ENCODE assay signal across 21 cellular contexts in genomic region chr6:56751604-56752003, GRCh38.
DNase-seq lines count a peak whose midpoint lies in the region; ATAC-seq and TF ChIP-seq lines count a peak whose summit lies in the region.
"Had no signal": no experiment of that assay in that cellular context is flagged by ENCODE, and none has a peak within 500 bp of the region (broad histone marks: within the 10 kb centered on the region; RNA-seq: fewer than 3 reads in every experiment).

No MANE protein-coding gene starts in this region.

- no peak overlapping the region for H2AFZ ChIP-seq in HCT116 (ENCODE audit: low read depth, low read length, poor library complexity, severe bottlenecking)

- peak overlapping the region; percentile 79 for H3K4me2 ChIP-seq in HCT116 (ENCODE audit: low read length)

- TF ChIP-seq POLR2A in HCT116 (IDR thresholded peaks at IDR 0.05; ENCODE audit: borderline replicate concordance, extremely low read depth, insufficient read depth, insufficient read length) = no peak

- H3K4me3 ChIP-seq in HCT116 (replicated peaks in 1 of 2; ENCODE audit: low read depth in 1 of 2, low read length in 2 of 2) (no peak overlapping the region), psoas muscle (no peak overlapping the region), right cardiac atrium (ENCODE audit: low read length) (no peak overlapping the region)
- H3K4me3 ChIP-seq: adrenal gland, SJCRH30 had no signal

- POLR2A ChIA-PET in HCT116 (lab: Charles Lee) = interaction anchor here (1.1 to 1.8 kb wide), 2 partner anchors 19 to 25 kb away, joined by 4 to 10 read pairs; no protein-coding TSS in a partner anchor

- intact Hi-C loops in HCT116 (cut with micrococcal nuclease) = no loop called here
- intact Hi-C loops in psoas muscle (cut with DNase I) = no loop called here
- intact Hi-C loops in right cardiac atrium (cut with DNase I) = no loop called here

- TF ChIP-seq CTCF in HCT116 (IDR thresholded peaks at IDR 0.05 in 2 of 3, conservative IDR thresholded peaks at IDR 0.05 in 1 of 3; ENCODE audit: borderline replicate concordance in 1 of 3, insufficient read depth in 1 of 3, low read depth in 2 of 3, low read length in 2 of 3) (no peak), foreskin keratinocyte (conservative IDR thresholded peaks at IDR 0.05) (no peak), psoas muscle (IDR thresholded peaks at IDR 0.05) (no peak)

- CTCF ChIA-PET in HCT116 (lab: Charles Lee) = interaction anchor here (1.6 kb wide), 1 partner anchor 12 kb away, joined by 6 read pairs; no protein-coding TSS in a partner anchor

- H3K4me1 ChIP-seq in HCT116 (ENCODE audit: control insufficient read depth in 1 of 2, insufficient read depth in 2 of 2, low read length in 2 of 2) = peaks cover 95 to 96% of the 10 kb centered on the region in 2 experiments
- H3K4me1 ChIP-seq in foreskin keratinocyte = peaks cover 53% of the 10 kb centered on the region
- peaks cover 68% of the 10 kb centered on the region for H3K4me1 ChIP-seq in psoas muscle
- H3K4me1 ChIP-seq in right cardiac atrium (ENCODE audit: control insufficient read depth, insufficient read depth, low read length) = peaks cover 4% of the 10 kb centered on the region

- no peak for DNase-seq in HCT116 (ENCODE audit: low read depth, low spot score)
- DNase-seq in NCI-H69 (lab: John Stamatoyannopoulos, UW) = peak; percentile 15
- DNase-seq in foreskin keratinocyte = no peak
- no peak for DNase-seq in psoas muscle
- no peak for DNase-seq in stimulated activated naive CD8-positive, alpha-beta T cell treated with anti-CD3 and anti-CD28 coated beads, Interleukin-15, Interleukin-2, amounts not matched to agents 100 U/mL and 50 U/mL, for 24 hours
- no peak for DNase-seq in right cardiac atrium
- DNase-seq: activated naive CD4-positive, alpha-beta T cell treated with Interleukin-2 at 50 U/mL for 16 hours; activated T-cell treated with anti-CD3 and anti-CD28 coated beads, Interleukin-2, amount 50 U/mL, for 72 hours; adrenal gland; DND-41; effector memory CD4-positive, alpha-beta T cell; natural killer cell; NCI-H1092; NCI-H1930; NCI-H526; retina; SJCRH30; stimulated activated CD4-positive, alpha-beta T cell treated with anti-CD3 and anti-CD28 coated beads, Interleukin-4, amount 100 ng/mL, for 1 hour had no signal

- 82 to 90% (median 89%) methylated on average over 1 of the region's 1 CpG for WGBS in psoas muscle, 3 donors
- 87% methylated on average over 1 of the region's 1 CpG for WGBS in right cardiac atrium

- no peaks in the 10 kb centered on the region for H3K9me3 ChIP-seq in HCT116 (ENCODE audit: control insufficient read depth in 1 of 2, insufficient read depth in 1 of 2, low read depth in 1 of 2, low read length in 2 of 2)
- H3K9me3 ChIP-seq in psoas muscle = no peaks in the 10 kb centered on the region
- H3K9me3 ChIP-seq in right cardiac atrium (ENCODE audit: control insufficient read depth, low read length) = no peaks in the 10 kb centered on the region
- H3K9me3 ChIP-seq: adrenal gland, SJCRH30 had no signal

- ATAC-seq in HCT116 = no peak
- ATAC-seq in foreskin keratinocyte = no peak
- ATAC-seq in psoas muscle = no peak
- ATAC-seq in stimulated activated naive CD8-positive, alpha-beta T cell treated with anti-CD3 and anti-CD28 coated beads, Interleukin-15, Interleukin-2, amounts not matched to agents 100 U/mL and 50 U/mL, for 24 hours = no peak
- ATAC-seq in activated CD4-positive, CD25-positive, alpha-beta regulatory T cell treated with anti-CD3 and anti-CD28 coated beads, Interleukin-2, amount 50 U/mL, for 24 hours = no peak
- no peak for ATAC-seq in right cardiac atrium
- ATAC-seq: activated T-cell treated with anti-CD3 and anti-CD28 coated beads, Interleukin-2, amount 50 U/mL, for 72 hours; left lobe of liver; natural killer cell had no signal

- RAD21 ChIA-PET in HCT116 (lab: Charles Lee; ENCODE audit: low non-redundant PET in 1 of 2, low total read pairs in 2 of 2, uncharacterized antibody in 2 of 2, unreplicated experiment in 2 of 2) = no interaction called here

- H3K79me2 ChIP-seq in HCT116 (ENCODE audit: insufficient read depth, low read length) = peaks cover 86% of the 10 kb centered on the region

- H3K36me3 ChIP-seq in HCT116 (ENCODE audit: control insufficient read depth in 1 of 2, insufficient read depth in 2 of 2, low read length in 2 of 2) (no peaks in the 10 kb centered on the region), psoas muscle (ENCODE audit: insufficient read depth in 1 of 2, low read depth in 1 of 2) (no peaks in the 10 kb centered on the region)
- H3K36me3 ChIP-seq: adrenal gland, brain microvascular endothelial cell, SJCRH30 had no signal

- H4K20me1 ChIP-seq in HCT116 (ENCODE audit: insufficient read depth) = no peaks in the 10 kb centered on the region

- BruUV-seq in HCT116 (replicated peaks; lab: Mats Ljungman, UMichigan) = no TSS peak

- H3K9me2 ChIP-seq in HCT116 (ENCODE audit: insufficient read depth) = no peaks in the 10 kb centered on the region

- H3K27me3 ChIP-seq in HCT116 (ENCODE audit: insufficient read depth, low read length) (no peaks in the 10 kb centered on the region), foreskin keratinocyte (no peaks in the 10 kb centered on the region), psoas muscle (ENCODE audit: insufficient read depth in 3 of 3, low read length in 2 of 3) (no peaks in the 10 kb centered on the region), right cardiac atrium (ENCODE audit: control insufficient read depth, insufficient read depth) (no peaks in the 10 kb centered on the region)
- H3K27me3 ChIP-seq: adrenal gland, brain microvascular endothelial cell, SJCRH30 had no signal

- H3K27ac ChIP-seq in HCT116 (ENCODE audit: low read depth, low read length) (peak overlapping the region; percentile 97), foreskin keratinocyte (peak overlapping the region; percentile 87), psoas muscle (peak overlapping the region; percentile 71), right cardiac atrium (ENCODE audit: low read length) (no peak overlapping the region)
- H3K27ac ChIP-seq: adrenal gland, brain microvascular endothelial cell, SJCRH30 had no signal

- no peak for TF ChIP-seq RAD21 in HCT116 (IDR thresholded peaks at IDR 0.05; ENCODE audit: low read depth)

- H3K9ac ChIP-seq in HCT116 (ENCODE audit: low read length) = peak overlapping the region; percentile 16

TF ChIP-seq in HCT116, 20 proteins besides CTCF, POLR2A, EP300 and RAD21 (continues in another document):
- TF ChIP-seq, protein P1, sequence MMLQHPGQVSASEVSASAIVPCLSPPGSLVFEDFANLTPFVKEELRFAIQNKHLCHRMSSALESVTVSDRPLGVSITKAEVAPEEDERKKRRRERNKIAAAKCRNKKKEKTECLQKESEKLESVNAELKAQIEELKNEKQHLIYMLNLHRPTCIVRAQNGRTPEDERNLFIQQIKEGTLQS (IDR thresholded peaks at IDR 0.05) = no peak
- no peak for TF ChIP-seq FOSL1 (IDR thresholded peaks at IDR 0.05; ENCODE audit: low read depth)
- no peak for TF ChIP-seq CEBPB (IDR thresholded peaks at IDR 0.05; ENCODE audit: low read depth)
- TF ChIP-seq EGR1 (IDR thresholded peaks at IDR 0.05; ENCODE audit: low read depth) = no peak
- no peak for TF ChIP-seq ZFX (IDR thresholded peaks at IDR 0.05)
- TF ChIP-seq YY1 (IDR thresholded peaks at IDR 0.05; ENCODE audit: extremely low read depth, insufficient replicate concordance, low read depth, low read length) = no peak
- no peak for TF ChIP-seq JUND (IDR thresholded peaks at IDR 0.05)
- no peak for TF ChIP-seq TCF7L2 (IDR thresholded peaks at IDR 0.05; ENCODE audit: borderline replicate concordance, extremely low read depth, insufficient read depth, insufficient read length)
- TF ChIP-seq CBX3 (IDR thresholded peaks at IDR 0.05; ENCODE audit: low read depth) = no peak
- TF ChIP-seq SP1 (IDR thresholded peaks at IDR 0.05; ENCODE audit: low read depth) = no peak
- TF ChIP-seq SIN3A (IDR thresholded peaks at IDR 0.05; ENCODE audit: low read depth) = no peak
- TF ChIP-seq REST (IDR thresholded peaks at IDR 0.05; ENCODE audit: low read depth) = no peak
- no peak for TF ChIP-seq EZH2 (IDR thresholded peaks at IDR 0.05)
- no peak for TF ChIP-seq ELF1 (IDR thresholded peaks at IDR 0.05; ENCODE audit: borderline replicate concordance, low read depth)
- TF ChIP-seq, protein P2, sequence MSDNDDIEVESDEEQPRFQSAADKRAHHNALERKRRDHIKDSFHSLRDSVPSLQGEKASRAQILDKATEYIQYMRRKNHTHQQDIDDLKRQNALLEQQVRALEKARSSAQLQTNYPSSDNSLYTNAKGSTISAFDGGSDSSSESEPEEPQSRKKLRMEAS (IDR thresholded peaks at IDR 0.05) = no peak
- TF ChIP-seq SRF (IDR thresholded peaks at IDR 0.05; ENCODE audit: low read depth) = no peak
- TF ChIP-seq EZH2phosphoT487 (IDR thresholded peaks at IDR 0.05; ENCODE audit: borderline replicate concordance) = no peak
- TF ChIP-seq POLR2AphosphoS5 (IDR thresholded peaks at IDR 0.05; ENCODE audit: low read depth, low read length) = no peak
